In the genomic region with DNA sequence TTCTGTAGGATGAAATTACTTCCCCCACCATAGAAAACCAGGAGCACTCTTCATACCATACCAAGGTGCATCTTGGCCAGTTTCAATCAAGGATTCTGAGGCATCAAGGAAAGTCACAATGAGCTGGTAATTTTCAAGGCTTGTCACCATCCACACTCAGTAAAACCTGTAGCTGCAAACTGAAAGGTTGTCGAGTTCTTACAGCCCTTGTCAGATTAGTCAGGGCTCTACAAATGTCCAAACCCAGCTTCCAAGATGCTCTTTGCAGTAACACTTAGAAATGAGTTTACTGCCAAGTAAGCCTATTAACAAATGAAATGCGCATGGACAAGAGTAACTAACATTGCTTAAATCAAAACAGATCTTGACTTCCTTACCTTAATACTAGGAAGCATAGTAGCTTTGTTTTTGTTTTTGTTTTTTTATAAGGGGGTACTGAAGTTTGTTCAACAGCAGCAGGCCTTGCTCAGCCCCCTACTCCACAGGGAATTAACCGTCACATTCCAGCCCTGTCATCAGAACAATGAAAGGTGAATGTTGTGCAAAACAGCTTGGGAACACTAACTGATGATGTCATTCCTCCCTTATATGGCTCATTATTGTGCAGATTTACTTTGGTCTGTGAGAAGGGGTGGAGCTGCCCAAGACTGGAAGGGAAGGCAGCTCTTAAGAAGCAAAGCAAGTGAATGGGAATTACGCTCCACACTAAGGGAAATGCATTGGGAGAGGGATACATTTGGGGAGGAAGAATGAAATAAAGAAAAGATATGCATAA, we compare ENCODE assay signal across 1 cellular context.
TF ChIP-seq lines count a peak whose summit lies in the region.

No MANE protein-coding gene starts in this region.

TF ChIP-seq in HepG2, 621 proteins besides CTCF, POLR2A, EP300 and RAD21:
- TF ChIP-seq ATF7 (IDR thresholded peaks at IDR 0.05) (peak; percentile 90), ATF7 (CRISPR knock-in tag; IDR thresholded peaks at IDR 0.05) (no peak), CREB1 (IDR thresholded peaks at IDR 0.05) (peak; percentile 54; the same call in 1 of the 2 replicates), CREB1 (CRISPR knock-in tag; IDR thresholded peaks at IDR 0.05) (no peak), GABPB1 (CRISPR knock-in tag; IDR thresholded peaks at IDR 0.05) (no peak), NFIB (CRISPR knock-in tag; IDR thresholded peaks at IDR 0.05; ENCODE audit: borderline replicate concordance) (no peak), THYN1 (CRISPR knock-in tag; IDR thresholded peaks at IDR 0.05; ENCODE audit: borderline replicate concordance, low read depth) (no peak), SIX4 (CRISPR knock-in tag; IDR thresholded peaks at IDR 0.05) (no peak), MXI1 (IDR thresholded peaks at IDR 0.05; ENCODE audit: borderline replicate concordance, low read depth, low read length) (no peak), ZNF431 (CRISPR knock-in tag; IDR thresholded peaks at IDR 0.05; ENCODE audit: borderline replicate concordance, low read depth) (no peak), NONO (IDR thresholded peaks at IDR 0.05) (no peak), NONO (CRISPR knock-in tag; conservative IDR thresholded peaks at IDR 0.05) (no peak), ZNF7 (CRISPR knock-in tag; IDR thresholded peaks at IDR 0.05) (no peak)
- TF ChIP-seq, protein P1, sequence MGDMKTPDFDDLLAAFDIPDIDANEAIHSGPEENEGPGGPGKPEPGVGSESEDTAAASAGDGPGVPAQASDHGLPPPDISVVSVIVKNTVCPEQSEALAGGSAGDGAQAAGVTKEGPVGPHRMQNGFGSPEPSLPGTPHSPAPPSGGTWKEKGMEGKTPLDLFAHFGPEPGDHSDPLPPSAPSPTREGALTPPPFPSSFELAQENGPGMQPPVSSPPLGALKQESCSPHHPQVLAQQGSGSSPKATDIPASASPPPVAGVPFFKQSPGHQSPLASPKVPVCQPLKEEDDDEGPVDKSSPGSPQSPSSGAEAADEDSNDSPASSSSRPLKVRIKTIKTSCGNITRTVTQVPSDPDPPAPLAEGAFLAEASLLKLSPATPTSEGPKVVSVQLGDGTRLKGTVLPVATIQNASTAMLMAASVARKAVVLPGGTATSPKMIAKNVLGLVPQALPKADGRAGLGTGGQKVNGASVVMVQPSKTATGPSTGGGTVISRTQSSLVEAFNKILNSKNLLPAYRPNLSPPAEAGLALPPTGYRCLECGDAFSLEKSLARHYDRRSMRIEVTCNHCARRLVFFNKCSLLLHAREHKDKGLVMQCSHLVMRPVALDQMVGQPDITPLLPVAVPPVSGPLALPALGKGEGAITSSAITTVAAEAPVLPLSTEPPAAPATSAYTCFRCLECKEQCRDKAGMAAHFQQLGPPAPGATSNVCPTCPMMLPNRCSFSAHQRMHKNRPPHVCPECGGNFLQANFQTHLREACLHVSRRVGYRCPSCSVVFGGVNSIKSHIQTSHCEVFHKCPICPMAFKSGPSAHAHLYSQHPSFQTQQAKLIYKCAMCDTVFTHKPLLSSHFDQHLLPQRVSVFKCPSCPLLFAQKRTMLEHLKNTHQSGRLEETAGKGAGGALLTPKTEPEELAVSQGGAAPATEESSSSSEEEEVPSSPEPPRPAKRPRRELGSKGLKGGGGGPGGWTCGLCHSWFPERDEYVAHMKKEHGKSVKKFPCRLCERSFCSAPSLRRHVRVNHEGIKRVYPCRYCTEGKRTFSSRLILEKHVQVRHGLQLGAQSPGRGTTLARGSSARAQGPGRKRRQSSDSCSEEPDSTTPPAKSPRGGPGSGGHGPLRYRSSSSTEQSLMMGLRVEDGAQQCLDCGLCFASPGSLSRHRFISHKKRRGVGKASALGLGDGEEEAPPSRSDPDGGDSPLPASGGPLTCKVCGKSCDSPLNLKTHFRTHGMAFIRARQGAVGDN (CRISPR knock-in tag; IDR thresholded peaks at IDR 0.05): no peak
